In the genomic region with DNA sequence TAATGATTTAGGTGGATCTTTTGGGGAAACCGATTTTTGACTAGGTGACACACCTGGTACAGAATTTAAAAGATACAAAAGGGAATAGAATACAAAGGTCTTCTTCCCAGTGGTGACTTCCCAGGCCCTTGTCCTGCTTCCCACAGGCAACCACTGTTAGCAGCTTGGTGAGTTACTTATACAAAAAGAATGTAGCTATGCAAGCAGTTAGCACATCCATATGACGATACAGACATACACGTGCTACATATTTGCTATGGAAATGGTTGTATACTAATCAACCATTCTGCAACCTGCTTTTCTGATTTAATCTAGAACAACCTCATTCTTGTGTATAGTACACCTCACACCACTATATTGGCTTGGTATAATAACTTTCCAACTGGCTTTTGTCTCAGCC, we compare ENCODE assay signal across 30 cellular contexts. TPM values are rescaled to one million over a fixed set of nuclear protein-coding genes. Genes with fewer than 3 reads are reported as not detected.
A peak's percentile ranks its signal among the peaks of the same experiment; 100 is the strongest.
DNase-seq lines count a peak whose midpoint lies in the region; ATAC-seq and TF ChIP-seq lines count a peak whose summit lies in the region.
"Had no signal": no experiment of that assay in that cellular context is flagged by ENCODE, and none has a peak within 500 bp of the region (broad histone marks: within the 10 kb centered on the region; RNA-seq: fewer than 3 reads in every experiment).

No MANE protein-coding gene starts in this region.

- peaks cover 25% of the 10 kb centered on the region for H3K36me3 Mint-ChIP-seq in central memory CD8-positive, alpha-beta T cell (ENCODE audit: insufficient read depth)

- peaks cover 69% of the 10 kb centered on the region for H3K36me3 ChIP-seq in osteoblast (ENCODE audit: insufficient read depth, low read length)
- H3K36me3 ChIP-seq: ovary had no signal

- no peaks in the 10 kb centered on the region for H3K9me3 ChIP-seq in osteoblast (ENCODE audit: low read depth, low read length)
- H3K9me3 ChIP-seq: ovary, upper lobe of left lung had no signal

- H3K4me3 Mint-ChIP-seq in central memory CD8-positive, alpha-beta T cell, result no peak overlapping the region
- H3K4me3 Mint-ChIP-seq: activated naive CD4-positive, alpha-beta T cell treated with anti-CD3 and anti-CD28 coated beads, Interleukin-2, amount 50 U/mL, for 24 hours; CD8-positive, alpha-beta T cell; nephron had no signal

- no peaks in the 10 kb centered on the region for H3K9me3 Mint-ChIP-seq in central memory CD8-positive, alpha-beta T cell
- H3K9me3 Mint-ChIP-seq: activated naive CD4-positive, alpha-beta T cell treated with anti-CD3 and anti-CD28 coated beads, Interleukin-2, amount 50 U/mL, for 24 hours; CD8-positive, alpha-beta T cell had no signal

- H4K20me1 ChIP-seq in osteoblast (ENCODE audit: insufficient read depth, low read length), result peaks cover 3% of the 10 kb centered on the region

- peak overlapping the region; percentile 98 for H3K27ac ChIP-seq in C4-2B
- H3K27ac ChIP-seq in osteoblast (ENCODE audit: low read depth, low read length), result peak overlapping the region; percentile 23
- H3K27ac ChIP-seq: ovary, upper lobe of left lung, WERI-Rb-1 had no signal

- peak; percentile 59 for DNase-seq in ELR (ENCODE audit: low read depth)
- no peak for DNase-seq in central memory CD8-positive, alpha-beta T cell (ENCODE audit: low spot score in 2 of 2)
- no peak for DNase-seq in osteoblast (ENCODE audit: insufficient read length, low spot score, missing footprints)
- no peak for DNase-seq in NCI-H774 (lab: John Stamatoyannopoulos, UW)
- DNase-seq in AG20443 (ENCODE audit: low spot score), result no peak
- DNase-seq: activated CD4-positive, alpha-beta T cell treated with anti-CD3 and anti-CD28 coated beads for 48 hours; anterior cingulate cortex; dermis blood vessel endothelial cell; GDM1; HCEC 1CT; kidney; midbrain; NCI-H1105; NCI-H187 treated with DMSO at 0.1 percent for 48 hours; NCI-H2171 treated with DMSO at 0.1 percent for 48 hours; NCI-H510A treated with DMSO at 0.1 percent for 48 hours; NK-92 treated with Interleukin-12 subunit alpha and Interleukin-12 subunit beta, amount 100 ng/mL, for 24 hours; ovary; PC-3; Right ventricle myocardium superior; stimulated activated CD4-positive, alpha-beta T cell treated with anti-CD3 and anti-CD28 coated beads, Interleukin-2, amount 100 ng/mL, for 24 hours; upper lobe of left lung; WERI-Rb-1 had no signal

- H3K27ac Mint-ChIP-seq in central memory CD8-positive, alpha-beta T cell (ENCODE audit: low read depth), result peak overlapping the region; percentile 64
- H3K27ac Mint-ChIP-seq: CD8-positive, alpha-beta T cell; nephron had no signal

- no peaks in the 10 kb centered on the region for H3K27me3 Mint-ChIP-seq in central memory CD8-positive, alpha-beta T cell
- H3K27me3 Mint-ChIP-seq: activated naive CD4-positive, alpha-beta T cell treated with anti-CD3 and anti-CD28 coated beads, Interleukin-2, amount 50 U/mL, for 24 hours had no signal

- no peak for TF ChIP-seq CTCF in C4-2B (conservative IDR thresholded peaks at IDR 0.05)
- TF ChIP-seq CTCF in osteoblast (IDR thresholded peaks at IDR 0.05; ENCODE audit: extremely low read depth, low read depth, low read length), result no peak

- no peak overlapping the region for H3K4me3 ChIP-seq in osteoblast (ENCODE audit: insufficient read depth, low read length)
- H3K4me3 ChIP-seq: K562, ovary, upper lobe of left lung had no signal

- H3K79me2 ChIP-seq in osteoblast (ENCODE audit: insufficient read depth, low read length), result peaks cover 3% of the 10 kb centered on the region

- no peak for ATAC-seq in central memory CD8-positive, alpha-beta T cell (replicated peaks; ENCODE audit: extremely low read depth, poor library complexity, severe bottlenecking)
- ATAC-seq in GM21576 (IDR thresholded peaks at IDR 0.05; ENCODE audit: unreplicated experiment), result no peak
- no peak for ATAC-seq in HG03342 (IDR thresholded peaks at IDR 0.05; ENCODE audit: unreplicated experiment)
- ATAC-seq: CD8-positive, alpha-beta T cell; K562; PC-3 had no signal

- H3K4me1 Mint-ChIP-seq in central memory CD8-positive, alpha-beta T cell, result peaks cover 25% of the 10 kb centered on the region

- no peaks in the 10 kb centered on the region for H3K27me3 ChIP-seq in osteoblast (ENCODE audit: insufficient read depth, low read length)
- H3K27me3 ChIP-seq: ovary, upper lobe of left lung had no signal

- no peak overlapping the region for H2AFZ ChIP-seq in osteoblast (ENCODE audit: low read length)

- peaks cover 6% of the 10 kb centered on the region for H3K4me1 ChIP-seq in osteoblast (ENCODE audit: insufficient read depth, low read length)

- H3K4me2 ChIP-seq in osteoblast (ENCODE audit: insufficient read depth, low read length), result no peak overlapping the region

RNA-seq across cellular contexts. Expression of a gene that starts 51.0 kb away (rescaled TPM):
- total RNA-seq in osteoblast, result 25.6 and 29.7 TPM in 2 replicates
